Comparison of ENCODE assay signal across 9 cellular contexts in genomic region chr4:71186257-71186565, GRCh38.
DNase-seq lines count a peak whose midpoint lies in the region; ATAC-seq and TF ChIP-seq lines count a peak whose summit lies in the region.
"Had no signal": no experiment of that assay in that cellular context is flagged by ENCODE, and none has a peak within 500 bp of the region (broad histone marks: within the 10 kb centered on the region; RNA-seq: fewer than 3 reads in every experiment).

No MANE protein-coding gene starts in this region.

- 1 to 2% methylated on average over 4 to 11 of the region's 11 CpGs for WGBS in body of pancreas, 2 donors
- WGBS in thyroid gland, 2 donors, result 3 to 6% methylated on average over 4 to 11 of the region's 11 CpGs

- intact Hi-C loops in activated CD4-positive, alpha-beta T cell treated with anti-CD3 and anti-CD28 coated beads, Interleukin-2, amount 10 ng/mL, durations not matched to agents 24 days and 14 days (cut with micrococcal nuclease), result loop anchor here (10.0 kb wide), 4 partner anchors 301 to 1119 kb away; partner anchors contain the start of gene UTP3
- intact Hi-C loops in body of pancreas (cut with DNase I) (no loop called here), thyroid gland (cut with DNase I) (no loop called here)

- no peak for DNase-seq in activated CD4-positive, alpha-beta T cell treated with anti-CD3 and anti-CD28 coated beads, Interleukin-2, amount 10 ng/mL, durations not matched to agents 24 days and 14 days
- DNase-seq in activated CD4-positive, alpha-beta T cell treated with anti-CD3 and anti-CD28 coated beads, Interleukin-2, amount 50 U/mL, for 1 hour, result no peak
- DNase-seq in body of pancreas (peak in 2 of 4 donors; percentile 70 to 83), memory B cell (ENCODE audit: low spot score in 2 of 2) (no peak), thyroid gland (no peak), HuH-7.5 (ENCODE audit: low spot score) (no peak)
- DNase-seq in activated CD8-positive, alpha-beta memory T cell treated with anti-CD3 and anti-CD28 coated beads, Interleukin-2, amount 50 U/mL, for 4 hours, result no peak
- DNase-seq: AML-193 had no signal

- H3K9me3 Mint-ChIP-seq in activated CD4-positive, alpha-beta T cell treated with anti-CD3 and anti-CD28 coated beads, Interleukin-2, amount 10 ng/mL, durations not matched to agents 24 days and 14 days, result no peaks in the 10 kb centered on the region
- H3K9me3 Mint-ChIP-seq in memory B cell, result no peaks in the 10 kb centered on the region

- TF ChIP-seq POLR2A in body of pancreas (IDR thresholded peaks at IDR 0.05), result no peak
- TF ChIP-seq POLR2A in thyroid gland (IDR thresholded peaks at IDR 0.05), result no peak

- H3K36me3 Mint-ChIP-seq in activated CD4-positive, alpha-beta T cell treated with anti-CD3 and anti-CD28 coated beads, Interleukin-2, amount 10 ng/mL, durations not matched to agents 24 days and 14 days (ENCODE audit: low read depth), result no peaks in the 10 kb centered on the region
- H3K36me3 Mint-ChIP-seq in memory B cell, result no peaks in the 10 kb centered on the region

- H3K27ac Mint-ChIP-seq in activated CD4-positive, alpha-beta T cell treated with anti-CD3 and anti-CD28 coated beads, Interleukin-2, amount 10 ng/mL, durations not matched to agents 24 days and 14 days, result no peak overlapping the region
- H3K27ac Mint-ChIP-seq in memory B cell, result no peak overlapping the region

- H3K27me3 Mint-ChIP-seq in activated CD4-positive, alpha-beta T cell treated with anti-CD3 and anti-CD28 coated beads, Interleukin-2, amount 10 ng/mL, durations not matched to agents 24 days and 14 days, result peaks cover 60% of the 10 kb centered on the region
- H3K27me3 Mint-ChIP-seq in memory B cell, result peaks cover 22% of the 10 kb centered on the region

- H3K4me1 Mint-ChIP-seq in activated CD4-positive, alpha-beta T cell treated with anti-CD3 and anti-CD28 coated beads, Interleukin-2, amount 10 ng/mL, durations not matched to agents 24 days and 14 days, result peaks cover 18% of the 10 kb centered on the region
- peaks cover 16% of the 10 kb centered on the region for H3K4me1 Mint-ChIP-seq in memory B cell

- ATAC-seq in body of pancreas (no peak), memory B cell (ENCODE audit: low read depth) (no peak), GM21367 (IDR thresholded peaks at IDR 0.05; ENCODE audit: unreplicated experiment) (no peak)

- H3K27me3 ChIP-seq in body of pancreas (no peaks in the 10 kb centered on the region), thyroid gland (no peaks in the 10 kb centered on the region)

- H3K4me3 ChIP-seq in body of pancreas (no peak overlapping the region), thyroid gland (replicated peaks in 1 of 3) (peak overlapping the region in 1 of 3 donors; percentile 69)

- H3K27ac ChIP-seq in body of pancreas, result peak overlapping the region; percentile 56 to 86 (median 81)
- peak overlapping the region; percentile 73 to 93 (median 75) for H3K27ac ChIP-seq in thyroid gland

- H3K36me3 ChIP-seq in body of pancreas (replicated peaks in 1 of 2; ENCODE audit: insufficient read depth in 1 of 2, low read depth in 2 of 2) (no peaks in the 10 kb centered on the region), thyroid gland (no peaks in the 10 kb centered on the region)

- no peak for TF ChIP-seq CTCF in body of pancreas (IDR thresholded peaks at IDR 0.05)
- no peak for TF ChIP-seq CTCF in thyroid gland (IDR thresholded peaks at IDR 0.05)

- H3K4me1 ChIP-seq in body of pancreas (peaks cover 19% of the 10 kb centered on the region), thyroid gland (peaks cover 4 to 15% of the 10 kb centered on the region in 2 donors)

- H3K9me3 ChIP-seq in body of pancreas (no peaks in the 10 kb centered on the region), thyroid gland (no peaks in the 10 kb centered on the region)

- H3K4me3 Mint-ChIP-seq in activated CD4-positive, alpha-beta T cell treated with anti-CD3 and anti-CD28 coated beads, Interleukin-2, amount 10 ng/mL, durations not matched to agents 24 days and 14 days, result peak overlapping the region; percentile 85
- peak overlapping the region; percentile 89 for H3K4me3 Mint-ChIP-seq in memory B cell
